Comparison of ENCODE assay signal across 32 cellular contexts in the genomic region with DNA sequence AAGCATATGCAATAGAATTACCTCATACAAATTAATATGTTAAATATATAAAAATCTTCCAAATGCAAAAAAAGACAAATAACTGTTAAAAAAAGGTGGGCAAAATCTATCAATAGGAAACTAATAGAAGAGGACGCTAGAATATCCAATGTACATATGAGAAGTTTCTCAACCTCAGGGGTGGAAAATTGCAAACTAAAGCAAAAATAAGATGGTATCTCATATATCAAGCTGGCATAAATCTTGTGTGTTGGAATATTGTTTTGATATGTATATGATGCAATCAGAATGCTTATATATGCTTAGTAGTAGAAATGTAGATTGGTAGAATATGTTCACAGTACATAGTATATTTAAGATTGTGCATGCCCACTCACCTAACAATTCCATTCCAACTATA.
"Had no signal": no experiment of that assay in that cellular context is flagged by ENCODE, and none has a peak within 500 bp of the region (broad histone marks: within the 10 kb centered on the region; RNA-seq: fewer than 3 reads in every experiment).

No MANE protein-coding gene starts in this region.

- DNase-seq: naive thymus-derived CD8-positive, alpha-beta T cell; nephron progenitor cell; nucleus accumbens; posterior cingulate gyrus; psoas muscle; right cardiac atrium; spleen; stimulated activated CD4-positive, alpha-beta T cell treated with anti-CD3 and anti-CD28 coated beads, Interleukin-12 subunit alpha, Interleukin-12 subunit beta, amount 100 ng/mL, for 4 hours; stimulated activated CD4-positive, alpha-beta T cell treated with anti-CD3 and anti-CD28 coated beads, Interleukin-1b, Interleukin-23, amount 100 ng/mL, for 48 hours; stimulated activated CD4-positive, alpha-beta T cell treated with anti-CD3 and anti-CD28 coated beads, Interleukin-4, amount 100 ng/mL, for 1 hour; stimulated activated CD4-positive, alpha-beta T cell treated with anti-CD3 and anti-CD28 coated beads, Interleukin-4, amount 100 ng/mL, for 4 hours; stimulated activated CD8-positive, alpha-beta memory T cell treated with anti-CD3 and anti-CD28 coated beads, Interleukin-4, amount 100 ng/mL, for 48 hours; stimulated activated naive CD4-positive, alpha-beta T cell; stimulated activated naive CD8-positive, alpha-beta T cell treated with anti-CD3 and anti-CD28 coated beads, Interleukin-15, amount 100 ng/mL, for 72 hours; stimulated activated naive CD8-positive, alpha-beta T cell treated with anti-CD3 and anti-CD28 coated beads, Interleukin-15, Interleukin-2, amounts not matched to agents 100 U/mL and 50 U/mL, for 24 hours; substantia nigra; testis; tibial artery; transverse colon; upper lobe of right lung; uterus had no signal

- H3K27me3 Mint-ChIP-seq: naive thymus-derived CD8-positive, alpha-beta T cell; natural killer cell treated with Interleukin-12 subunit alpha and Interleukin-12 subunit beta and Interleukin-15 and Interleukin-18, amount 100 ng/mL, for 72 hours; progenitor cell of endocrine pancreas; stimulated activated memory B cell treated with anti-CD40 and anti-IgM and Interleukin-4, amounts not matched to agents 10 μg/mL and 1 μg/mL and 100 μg/mL, for 72 hours; stimulated activated naive CD8-positive, alpha-beta T cell treated with anti-CD3 and anti-CD28 coated beads, Interleukin-15, amount 100 ng/mL, for 72 hours; type B pancreatic cell had no signal

- H3K36me3 ChIP-seq: neutrophil, spleen, suprapubic skin, tibial artery, transverse colon, upper lobe of right lung, uterus had no signal

- H3K4me3 Mint-ChIP-seq: naive thymus-derived CD8-positive, alpha-beta T cell; natural killer cell treated with Interleukin-12 subunit alpha and Interleukin-12 subunit beta and Interleukin-15 and Interleukin-18, amount 100 ng/mL, for 72 hours; nephron progenitor cell; neural crest cell; stimulated activated memory B cell treated with anti-CD40 and anti-IgM and Interleukin-4, amounts not matched to agents 10 μg/mL and 1 μg/mL and 100 μg/mL, for 72 hours; stimulated activated naive CD8-positive, alpha-beta T cell treated with anti-CD3 and anti-CD28 coated beads, Interleukin-15, amount 100 ng/mL, for 72 hours; type B pancreatic cell had no signal

- H3K27ac Mint-ChIP-seq: naive thymus-derived CD8-positive, alpha-beta T cell; natural killer cell treated with Interleukin-12 subunit alpha and Interleukin-12 subunit beta and Interleukin-15 and Interleukin-18, amount 100 ng/mL, for 72 hours; nephron progenitor cell; progenitor cell of endocrine pancreas; stimulated activated memory B cell treated with anti-CD40 and anti-IgM and Interleukin-4, amounts not matched to agents 10 μg/mL and 1 μg/mL and 100 μg/mL, for 72 hours; stimulated activated naive CD8-positive, alpha-beta T cell treated with anti-CD3 and anti-CD28 coated beads, Interleukin-15, amount 100 ng/mL, for 72 hours; type B pancreatic cell had no signal

- H3K27ac ChIP-seq: neutrophil, parathyroid adenoma, psoas muscle, skin epidermis, spleen, suprapubic skin, testis, tibial artery, transverse colon, upper lobe of right lung, uterus had no signal

- H3K9ac ChIP-seq: parathyroid adenoma had no signal

- H3K27me3 ChIP-seq: neutrophil, spleen, suprapubic skin, testis, tibial artery, transverse colon, upper lobe of right lung, uterus had no signal

- H3K9me3 Mint-ChIP-seq: naive thymus-derived CD8-positive, alpha-beta T cell; nephron progenitor cell; neural crest cell; stimulated activated naive CD8-positive, alpha-beta T cell treated with anti-CD3 and anti-CD28 coated beads, Interleukin-15, amount 100 ng/mL, for 72 hours; type B pancreatic cell had no signal

- H3K4me3 ChIP-seq: psoas muscle, skin epidermis, smooth muscle cell, spleen, suprapubic skin, testis, tibial artery, transverse colon, upper lobe of right lung, uterus had no signal

- H3K4me1 Mint-ChIP-seq: naive thymus-derived CD8-positive, alpha-beta T cell; nephron progenitor cell; neural crest cell; stimulated activated memory B cell treated with anti-CD40 and anti-IgM and Interleukin-4, amounts not matched to agents 10 μg/mL and 1 μg/mL and 100 μg/mL, for 72 hours; stimulated activated naive CD8-positive, alpha-beta T cell treated with anti-CD3 and anti-CD28 coated beads, Interleukin-15, amount 100 ng/mL, for 72 hours had no signal

- ATAC-seq: naive thymus-derived CD8-positive, alpha-beta T cell; natural killer cell treated with Interleukin-12 subunit alpha and Interleukin-12 subunit beta and Interleukin-15 and Interleukin-18, amount 100 ng/mL, for 72 hours; psoas muscle; right cardiac atrium; sciatic nerve; stimulated activated memory B cell treated with anti-CD40 and anti-IgM and Interleukin-4, amounts not matched to agents 10 μg/mL and 1 μg/mL and 100 μg/mL, for 72 hours; stimulated activated naive CD8-positive, alpha-beta T cell treated with anti-CD3 and anti-CD28 coated beads, Interleukin-15, amount 100 ng/mL, for 72 hours; stimulated activated naive CD8-positive, alpha-beta T cell treated with anti-CD3 and anti-CD28 coated beads, Interleukin-15, Interleukin-2, amounts not matched to agents 100 U/mL and 50 U/mL, for 24 hours; upper lobe of right lung had no signal

- H3K9me3 ChIP-seq: neutrophil, psoas muscle, spleen, suprapubic skin, testis, tibial artery, transverse colon, upper lobe of right lung, uterus had no signal

- H3K4me1 ChIP-seq: parathyroid adenoma, psoas muscle, spleen, suprapubic skin, testis, tibial artery, transverse colon, upper lobe of right lung, uterus had no signal

- H3K36me3 Mint-ChIP-seq: naive thymus-derived CD8-positive, alpha-beta T cell; natural killer cell treated with Interleukin-12 subunit alpha and Interleukin-12 subunit beta and Interleukin-15 and Interleukin-18, amount 100 ng/mL, for 72 hours; stimulated activated memory B cell treated with anti-CD40 and anti-IgM and Interleukin-4, amounts not matched to agents 10 μg/mL and 1 μg/mL and 100 μg/mL, for 72 hours; type B pancreatic cell had no signal

- H3K4me2 ChIP-seq: smooth muscle cell had no signal

- H2AFZ ChIP-seq: parathyroid adenoma had no signal
